Comparison of ENCODE assay signal across 13 cellular contexts in the genomic region with DNA sequence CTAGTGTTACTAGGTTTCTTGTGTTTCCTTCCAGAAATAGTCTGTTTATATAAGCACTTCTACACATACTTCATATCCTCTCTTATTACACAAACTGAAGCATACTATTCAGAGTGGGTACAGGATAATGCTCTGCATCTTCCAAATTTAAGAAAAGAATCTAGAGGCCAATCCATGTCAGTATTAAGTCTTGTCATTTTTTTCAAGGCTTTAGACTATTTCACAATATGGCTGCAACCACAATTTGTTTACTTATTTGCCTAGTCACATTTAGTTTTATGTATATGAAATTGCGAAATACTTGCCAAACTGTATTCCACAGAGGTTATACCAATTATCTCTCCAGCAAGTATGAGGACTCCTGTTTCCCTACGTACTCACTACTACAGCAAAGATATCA. TPM values are rescaled to one million over a fixed set of nuclear protein-coding genes. Genes with fewer than 3 reads are reported as not detected.
DNase-seq lines count a peak whose midpoint lies in the region; ATAC-seq and TF ChIP-seq lines count a peak whose summit lies in the region.
"Had no signal": no experiment of that assay in that cellular context is flagged by ENCODE, and none has a peak within 500 bp of the region (broad histone marks: within the 10 kb centered on the region; RNA-seq: fewer than 3 reads in every experiment).

No MANE protein-coding gene starts in this region.

- H3K27ac ChIP-seq in testis = no peak overlapping the region
- H3K27ac ChIP-seq: cardiac muscle cell, hepatocyte had no signal

- TF ChIP-seq POLR2A in NB4 (IDR thresholded peaks at IDR 0.05; ENCODE audit: extremely low read depth, insufficient read length) (no peak), testis (IDR thresholded peaks at IDR 0.05) (no peak)

- ATAC-seq in effector memory CD8-positive, alpha-beta T cell (replicated peaks) = no peak

- H3K4me1 Mint-ChIP-seq in effector memory CD8-positive, alpha-beta T cell (ENCODE audit: low read depth in 2 of 2) = peaks cover 3 to 5% of the 10 kb centered on the region in 2 donors

- H3K4me3 ChIP-seq in NB4 (ENCODE audit: low read depth, low read length) (no peak overlapping the region), skeletal muscle cell (ENCODE audit: low read depth, low read length) (no peak overlapping the region), testis (no peak overlapping the region)
- H3K4me3 ChIP-seq: cardiac muscle cell, hepatocyte had no signal

- peaks cover 77% of the 10 kb centered on the region for H3K36me3 Mint-ChIP-seq in effector memory CD8-positive, alpha-beta T cell (ENCODE audit: insufficient read depth)

- no peaks in the 10 kb centered on the region for H3K9me3 Mint-ChIP-seq in effector memory CD8-positive, alpha-beta T cell
- H3K9me3 Mint-ChIP-seq: activated T-helper 1 cell treated with anti-CD3 and anti-CD28 coated beads, Interleukin-12 subunit alpha, Interleukin-12 subunit beta, Interleukin-2, Interleukin-4 antibody, amounts not matched to agents 30 ng/mL and 10 ng/mL and 1 ng/mL, durations not matched to agents 14 hours and 24 hours and 36 hours; T-helper 1 cell treated with Interleukin-12 subunit alpha and Interleukin-12 subunit beta and Interleukin-4 antibody, amounts not matched to agents 30 μg/mL and 1 μg/mL, for 36 hours had no signal

- H3K4me1 ChIP-seq in testis = no peaks in the 10 kb centered on the region

- H3K9me3 ChIP-seq in testis = no peaks in the 10 kb centered on the region

- intact Hi-C loops in testis (cut with DNase I; ENCODE audit: low total_unique reads) = no loop called here

- H3K27me3 ChIP-seq in testis = no peaks in the 10 kb centered on the region
- H3K27me3 ChIP-seq: cardiac muscle cell, hepatocyte had no signal

- TF ChIP-seq CTCF in NB4 (IDR thresholded peaks at IDR 0.05; ENCODE audit: low read depth, low read length) (no peak), testis (IDR thresholded peaks at IDR 0.05) (no peak)

- no peaks in the 10 kb centered on the region for H3K36me3 ChIP-seq in testis (ENCODE audit: low read depth, missing control alignments)

- H3K27ac Mint-ChIP-seq in effector memory CD8-positive, alpha-beta T cell = peak overlapping the region; percentile 18 to 81
- H3K27ac Mint-ChIP-seq: activated T-helper 1 cell treated with anti-CD3 and anti-CD28 coated beads, Interleukin-12 subunit alpha, Interleukin-12 subunit beta, Interleukin-2, Interleukin-4 antibody, amounts not matched to agents 30 ng/mL and 10 ng/mL and 1 ng/mL, durations not matched to agents 14 hours and 24 hours and 36 hours; T-helper 1 cell treated with Interleukin-12 subunit alpha and Interleukin-12 subunit beta and Interleukin-4 antibody, amounts not matched to agents 30 μg/mL and 1 μg/mL, for 36 hours had no signal

- DNase-seq in NOMO-1 (lab: John Stamatoyannopoulos, UW; ENCODE audit: unreplicated experiment in 2 of 2) = peak; percentile 15 to 65
- no peak for DNase-seq in NOMO-1 treated with dmso at 0.1 percent for 144 hours (lab: John Stamatoyannopoulos, UW; ENCODE audit: unreplicated experiment)
- peak; percentile 71 for DNase-seq in NB4 (ENCODE audit: low read depth)
- no peak for DNase-seq in effector memory CD8-positive, alpha-beta T cell
- DNase-seq in skeletal muscle cell (ENCODE audit: low read depth) = peak; percentile 62
- DNase-seq in LoVo (ENCODE audit: low spot score) = no peak
- DNase-seq in testis = no peak
- no peak for DNase-seq in SKM-1 treated with dmso at 0.1 percent for 144 hours (lab: John Stamatoyannopoulos, UW; ENCODE audit: unreplicated experiment)
- DNase-seq: activated CD4-positive, alpha-beta T cell treated with anti-CD3 and anti-CD28 coated beads for 1 hour had no signal

- H3K27me3 Mint-ChIP-seq in effector memory CD8-positive, alpha-beta T cell = no peaks in the 10 kb centered on the region

- 100% methylated on average over 2 of the region's 2 CpGs for WGBS in testis, 2 donors

- H3K4me3 Mint-ChIP-seq in effector memory CD8-positive, alpha-beta T cell = no peak overlapping the region
- H3K4me3 Mint-ChIP-seq: activated T-helper 1 cell treated with anti-CD3 and anti-CD28 coated beads, Interleukin-12 subunit alpha, Interleukin-12 subunit beta, Interleukin-2, Interleukin-4 antibody, amounts not matched to agents 30 ng/mL and 10 ng/mL and 1 ng/mL, durations not matched to agents 14 hours and 24 hours and 36 hours; T-helper 1 cell treated with Interleukin-12 subunit alpha and Interleukin-12 subunit beta and Interleukin-4 antibody, amounts not matched to agents 30 μg/mL and 1 μg/mL, for 36 hours had no signal

RNA-seq across cellular contexts. Expression of a gene that starts 27.9 kb away (rescaled TPM):
- 10 to 100 TPM; 39.6 to 52.7 TPM for total RNA-seq in testis
- polyA plus RNA-seq in testis (ENCODE audit: insufficient read depth, low read depth, low replicate concordance) = 33.7 TPM

RNA-seq across cellular contexts. Expression of a gene that starts 37.1 kb away (rescaled TPM):
- 1 to 10 TPM; 3.6 to 5.6 TPM for total RNA-seq in testis
- 4.2 TPM for polyA plus RNA-seq in testis (ENCODE audit: insufficient read depth, low read depth, low replicate concordance)

Comparison
In these comparisons a context has a peak if more than half of its experiments do, and no peak if none do; other contexts are left out.
1. DNase-seq: peak in NOMO-1 (2 of 2), NB4 (single experiment) and skeletal muscle cell (single experiment); none in NOMO-1 treated with dmso at 0.1 percent for 144 hours (single experiment), effector memory CD8-positive, alpha-beta T cell (0 of 3), LoVo (single experiment), testis (single experiment) and SKM-1 treated with dmso at 0.1 percent for 144 hours (single experiment).